Comparison of ENCODE assay signal across 1 cellular context in the genomic region with DNA sequence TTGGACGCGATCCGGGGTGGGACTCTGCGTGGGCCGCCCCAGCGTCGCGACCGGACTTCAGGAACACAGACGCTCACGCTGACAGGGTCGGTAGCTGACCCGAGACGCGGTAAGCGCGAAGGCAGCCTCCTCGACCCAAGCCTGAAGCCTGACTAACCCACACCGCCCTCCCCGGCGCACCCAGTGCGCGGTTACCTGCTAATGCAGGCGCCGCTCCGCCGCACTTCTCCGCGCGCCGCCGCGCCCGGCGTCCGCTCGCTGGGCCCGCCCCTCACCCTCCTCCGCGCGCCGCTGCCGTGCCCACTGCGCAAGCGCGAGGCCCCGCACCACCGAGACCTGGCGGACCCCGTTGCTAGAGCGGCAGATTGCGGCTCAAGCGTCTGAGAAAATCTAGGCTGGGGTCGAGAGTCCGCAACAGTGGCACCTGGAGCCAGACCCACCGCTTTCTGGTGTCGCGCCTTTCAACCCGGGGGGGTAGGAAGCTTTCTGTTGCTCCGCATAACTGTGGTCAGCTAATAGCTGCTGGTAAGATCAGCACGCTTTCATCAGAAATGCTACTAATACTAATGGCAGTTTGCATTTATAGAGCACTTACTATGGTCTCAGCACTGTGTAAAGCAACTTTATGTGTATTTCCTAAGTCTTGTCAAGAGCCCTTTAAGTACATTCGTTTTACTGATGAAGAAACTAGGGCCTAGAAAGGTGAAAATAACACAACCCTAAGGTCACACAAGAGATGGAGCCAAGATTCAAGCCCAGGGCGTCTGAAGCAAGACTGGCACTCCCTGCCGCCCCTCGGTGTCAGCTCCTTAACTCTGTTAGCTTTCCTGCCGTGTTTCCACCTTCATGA.
TF ChIP-seq lines count a peak whose summit lies in the region.

A gene with protein sequence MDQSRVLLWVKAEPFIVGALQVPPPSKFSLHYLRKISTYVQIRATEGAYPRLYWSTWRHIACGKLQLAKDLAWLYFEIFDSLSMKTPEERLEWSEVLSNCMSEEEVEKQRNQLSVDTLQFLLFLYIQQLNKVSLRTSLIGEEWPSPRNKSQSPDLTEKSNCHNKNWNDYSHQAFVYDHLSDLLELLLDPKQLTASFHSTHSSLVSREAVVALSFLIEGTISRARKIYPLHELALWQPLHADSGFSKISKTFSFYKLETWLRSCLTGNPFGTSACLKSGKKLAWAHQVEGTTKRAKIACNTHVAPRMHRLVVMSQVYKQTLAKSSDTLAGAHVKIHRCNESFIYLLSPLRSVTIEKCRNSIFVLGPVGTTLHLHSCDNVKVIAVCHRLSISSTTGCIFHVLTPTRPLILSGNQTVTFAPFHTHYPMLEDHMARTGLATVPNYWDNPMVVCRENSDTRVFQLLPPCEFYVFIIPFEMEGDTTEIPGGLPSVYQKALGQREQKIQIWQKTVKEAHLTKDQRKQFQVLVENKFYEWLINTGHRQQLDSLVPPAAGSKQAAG (minus strand): TSS at position 268 of the 850 bp plus-strand sequence. CDS start 3,010 bp downstream, outside the sequence.

TF ChIP-seq in HepG2, 621 proteins besides CTCF, POLR2A, EP300 and RAD21 (continued from another document and continues in another):
- TF ChIP-seq, protein P1, sequence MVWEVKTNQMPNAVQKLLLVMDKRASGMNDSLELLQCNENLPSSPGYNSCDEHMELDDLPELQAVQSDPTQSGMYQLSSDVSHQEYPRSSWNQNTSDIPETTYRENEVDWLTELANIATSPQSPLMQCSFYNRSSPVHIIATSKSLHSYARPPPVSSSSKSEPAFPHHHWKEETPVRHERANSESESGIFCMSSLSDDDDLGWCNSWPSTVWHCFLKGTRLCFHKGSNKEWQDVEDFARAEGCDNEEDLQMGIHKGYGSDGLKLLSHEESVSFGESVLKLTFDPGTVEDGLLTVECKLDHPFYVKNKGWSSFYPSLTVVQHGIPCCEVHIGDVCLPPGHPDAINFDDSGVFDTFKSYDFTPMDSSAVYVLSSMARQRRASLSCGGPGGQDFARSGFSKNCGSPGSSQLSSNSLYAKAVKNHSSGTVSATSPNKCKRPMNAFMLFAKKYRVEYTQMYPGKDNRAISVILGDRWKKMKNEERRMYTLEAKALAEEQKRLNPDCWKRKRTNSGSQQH (CRISPR knock-in tag; IDR thresholded peaks at IDR 0.05; ENCODE audit: low read depth): peak; percentile 90
- TF ChIP-seq RXRA (CRISPR knock-in tag; IDR thresholded peaks at IDR 0.05) (peak; percentile 44; the same call in 1 of the 2 replicates), RNF2 (conservative IDR thresholded peaks at IDR 0.05; ENCODE audit: low read depth) (peak; percentile 59; the same call in 1 of the 2 replicates), SKI (IDR thresholded peaks at IDR 0.05; ENCODE audit: partially characterized antibody) (peak; percentile 82), ZNF616 (CRISPR knock-in tag; IDR thresholded peaks at IDR 0.05; ENCODE audit: low read depth) (no peak), HOXA5 (CRISPR knock-in tag; IDR thresholded peaks at IDR 0.05) (peak; percentile 61; the same call in 1 of the 2 replicates), ZNF382 (CRISPR knock-in tag; IDR thresholded peaks at IDR 0.05; ENCODE audit: borderline replicate concordance) (no peak), ZNF772 (CRISPR knock-in tag; IDR thresholded peaks at IDR 0.05) (peak; percentile 59; the same call in 1 of the 2 replicates), NR1H2 (CRISPR knock-in tag; IDR thresholded peaks at IDR 0.05; ENCODE audit: borderline replicate concordance, low read depth) (no peak), ZNF749 (CRISPR knock-in tag; IDR thresholded peaks at IDR 0.05; ENCODE audit: borderline replicate concordance) (peak; percentile 70; the same call in 1 of the 2 replicates), DPF2 (CRISPR knock-in tag; IDR thresholded peaks at IDR 0.05; ENCODE audit: borderline replicate concordance, low read depth) (no peak)
- TF ChIP-seq, protein P2, sequence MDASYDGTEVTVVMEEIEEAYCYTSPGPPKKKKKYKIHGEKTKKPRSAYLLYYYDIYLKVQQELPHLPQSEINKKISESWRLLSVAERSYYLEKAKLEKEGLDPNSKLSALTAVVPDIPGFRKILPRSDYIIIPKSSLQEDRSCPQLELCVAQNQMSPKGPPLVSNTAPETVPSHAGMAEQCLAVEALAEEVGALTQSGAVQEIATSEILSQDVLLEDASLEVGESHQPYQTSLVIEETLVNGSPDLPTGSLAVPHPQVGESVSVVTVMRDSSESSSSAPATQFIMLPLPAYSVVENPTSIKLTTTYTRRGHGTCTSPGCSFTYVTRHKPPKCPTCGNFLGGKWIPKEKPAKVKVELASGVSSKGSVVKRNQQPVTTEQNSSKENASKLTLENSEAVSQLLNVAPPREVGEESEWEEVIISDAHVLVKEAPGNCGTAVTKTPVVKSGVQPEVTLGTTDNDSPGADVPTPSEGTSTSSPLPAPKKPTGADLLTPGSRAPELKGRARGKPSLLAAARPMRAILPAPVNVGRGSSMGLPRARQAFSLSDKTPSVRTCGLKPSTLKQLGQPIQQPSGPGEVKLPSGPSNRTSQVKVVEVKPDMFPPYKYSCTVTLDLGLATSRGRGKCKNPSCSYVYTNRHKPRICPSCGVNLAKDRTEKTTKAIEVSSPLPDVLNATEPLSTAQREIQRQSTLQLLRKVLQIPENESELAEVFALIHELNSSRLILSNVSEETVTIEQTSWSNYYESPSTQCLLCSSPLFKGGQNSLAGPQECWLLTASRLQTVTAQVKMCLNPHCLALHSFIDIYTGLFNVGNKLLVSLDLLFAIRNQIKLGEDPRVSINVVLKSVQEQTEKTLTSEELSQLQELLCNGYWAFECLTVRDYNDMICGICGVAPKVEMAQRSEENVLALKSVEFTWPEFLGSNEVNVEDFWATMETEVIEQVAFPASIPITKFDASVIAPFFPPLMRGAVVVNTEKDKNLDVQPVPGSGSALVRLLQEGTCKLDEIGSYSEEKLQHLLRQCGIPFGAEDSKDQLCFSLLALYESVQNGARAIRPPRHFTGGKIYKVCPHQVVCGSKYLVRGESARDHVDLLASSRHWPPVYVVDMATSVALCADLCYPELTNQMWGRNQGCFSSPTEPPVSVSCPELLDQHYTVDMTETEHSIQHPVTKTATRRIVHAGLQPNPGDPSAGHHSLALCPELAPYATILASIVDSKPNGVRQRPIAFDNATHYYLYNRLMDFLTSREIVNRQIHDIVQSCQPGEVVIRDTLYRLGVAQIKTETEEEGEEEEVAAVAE (CRISPR knock-in tag; IDR thresholded peaks at IDR 0.05; ENCODE audit: borderline replicate concordance): no peak
- TF ChIP-seq, protein P3, sequence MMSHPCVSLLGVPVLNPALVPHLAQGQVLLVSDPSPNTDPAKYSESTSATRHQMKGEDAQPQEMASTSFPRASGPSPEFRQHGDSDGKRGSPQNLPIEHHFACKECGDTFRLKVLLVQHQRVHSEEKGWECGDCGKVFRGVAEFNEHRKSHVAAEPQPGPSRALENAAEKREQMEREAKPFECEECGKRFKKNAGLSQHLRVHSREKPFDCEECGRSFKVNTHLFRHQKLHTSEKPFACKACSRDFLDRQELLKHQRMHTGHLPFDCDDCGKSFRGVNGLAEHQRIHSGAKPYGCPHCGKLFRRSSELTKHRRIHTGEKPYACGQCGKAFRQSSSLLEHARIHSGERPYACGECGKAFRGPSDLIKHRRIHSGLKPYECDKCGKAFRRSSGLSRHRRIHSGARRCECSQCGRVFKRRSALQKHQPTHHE (CRISPR knock-in tag; IDR thresholded peaks at IDR 0.05; ENCODE audit: borderline replicate concordance): no peak
- TF ChIP-seq, protein P4, sequence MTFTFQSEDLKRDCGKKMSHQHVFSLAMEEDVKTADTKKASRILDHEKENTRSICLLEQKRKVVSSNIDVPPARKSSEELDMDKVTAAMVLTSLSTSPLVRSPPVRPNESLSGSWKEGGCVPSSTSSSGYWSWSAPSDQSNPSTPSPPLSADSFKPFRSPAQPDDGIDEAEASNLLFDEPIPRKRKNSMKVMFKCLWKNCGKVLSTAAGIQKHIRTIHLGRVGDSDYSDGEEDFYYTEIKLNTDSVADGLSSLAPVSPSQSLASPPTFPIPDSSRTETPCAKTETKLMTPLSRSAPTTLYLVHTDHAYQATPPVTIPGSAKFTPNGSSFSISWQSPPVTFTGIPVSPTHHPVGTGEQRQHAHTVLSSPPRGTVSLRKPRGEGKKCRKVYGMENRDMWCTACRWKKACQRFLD (CRISPR knock-in tag; IDR thresholded peaks at IDR 0.05; ENCODE audit: borderline replicate concordance): peak; percentile 75
- TF ChIP-seq, protein P5, sequence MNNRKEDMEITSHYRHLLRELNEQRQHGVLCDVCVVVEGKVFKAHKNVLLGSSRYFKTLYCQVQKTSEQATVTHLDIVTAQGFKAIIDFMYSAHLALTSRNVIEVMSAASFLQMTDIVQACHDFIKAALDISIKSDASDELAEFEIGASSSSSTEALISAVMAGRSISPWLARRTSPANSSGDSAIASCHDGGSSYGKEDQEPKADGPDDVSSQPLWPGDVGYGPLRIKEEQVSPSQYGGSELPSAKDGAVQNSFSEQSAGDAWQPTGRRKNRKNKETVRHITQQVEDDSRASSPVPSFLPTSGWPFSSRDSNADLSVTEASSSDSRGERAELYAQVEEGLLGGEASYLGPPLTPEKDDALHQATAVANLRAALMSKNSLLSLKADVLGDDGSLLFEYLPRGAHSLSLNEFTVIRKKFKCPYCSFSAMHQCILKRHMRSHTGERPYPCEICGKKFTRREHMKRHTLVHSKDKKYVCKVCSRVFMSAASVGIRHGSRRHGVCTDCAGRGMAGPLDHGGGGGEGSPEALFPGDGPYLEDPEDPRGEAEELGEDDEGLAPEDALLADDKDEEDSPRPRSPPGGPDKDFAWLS (CRISPR knock-in tag; IDR thresholded peaks at IDR 0.05; ENCODE audit: borderline replicate concordance): no peak
- TF ChIP-seq, protein P6, sequence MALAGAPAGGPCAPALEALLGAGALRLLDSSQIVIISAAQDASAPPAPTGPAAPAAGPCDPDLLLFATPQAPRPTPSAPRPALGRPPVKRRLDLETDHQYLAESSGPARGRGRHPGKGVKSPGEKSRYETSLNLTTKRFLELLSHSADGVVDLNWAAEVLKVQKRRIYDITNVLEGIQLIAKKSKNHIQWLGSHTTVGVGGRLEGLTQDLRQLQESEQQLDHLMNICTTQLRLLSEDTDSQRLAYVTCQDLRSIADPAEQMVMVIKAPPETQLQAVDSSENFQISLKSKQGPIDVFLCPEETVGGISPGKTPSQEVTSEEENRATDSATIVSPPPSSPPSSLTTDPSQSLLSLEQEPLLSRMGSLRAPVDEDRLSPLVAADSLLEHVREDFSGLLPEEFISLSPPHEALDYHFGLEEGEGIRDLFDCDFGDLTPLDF (CRISPR knock-in tag; IDR thresholded peaks at IDR 0.05): no peak; the same call in 1 of the 2 replicates
- TF ChIP-seq, protein P7, sequence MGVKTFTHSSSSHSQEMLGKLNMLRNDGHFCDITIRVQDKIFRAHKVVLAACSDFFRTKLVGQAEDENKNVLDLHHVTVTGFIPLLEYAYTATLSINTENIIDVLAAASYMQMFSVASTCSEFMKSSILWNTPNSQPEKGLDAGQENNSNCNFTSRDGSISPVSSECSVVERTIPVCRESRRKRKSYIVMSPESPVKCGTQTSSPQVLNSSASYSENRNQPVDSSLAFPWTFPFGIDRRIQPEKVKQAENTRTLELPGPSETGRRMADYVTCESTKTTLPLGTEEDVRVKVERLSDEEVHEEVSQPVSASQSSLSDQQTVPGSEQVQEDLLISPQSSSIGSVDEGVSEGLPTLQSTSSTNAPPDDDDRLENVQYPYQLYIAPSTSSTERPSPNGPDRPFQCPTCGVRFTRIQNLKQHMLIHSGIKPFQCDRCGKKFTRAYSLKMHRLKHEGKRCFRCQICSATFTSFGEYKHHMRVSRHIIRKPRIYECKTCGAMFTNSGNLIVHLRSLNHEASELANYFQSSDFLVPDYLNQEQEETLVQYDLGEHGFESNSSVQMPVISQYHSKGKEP (CRISPR knock-in tag; IDR thresholded peaks at IDR 0.05): no peak
- TF ChIP-seq, protein P8, sequence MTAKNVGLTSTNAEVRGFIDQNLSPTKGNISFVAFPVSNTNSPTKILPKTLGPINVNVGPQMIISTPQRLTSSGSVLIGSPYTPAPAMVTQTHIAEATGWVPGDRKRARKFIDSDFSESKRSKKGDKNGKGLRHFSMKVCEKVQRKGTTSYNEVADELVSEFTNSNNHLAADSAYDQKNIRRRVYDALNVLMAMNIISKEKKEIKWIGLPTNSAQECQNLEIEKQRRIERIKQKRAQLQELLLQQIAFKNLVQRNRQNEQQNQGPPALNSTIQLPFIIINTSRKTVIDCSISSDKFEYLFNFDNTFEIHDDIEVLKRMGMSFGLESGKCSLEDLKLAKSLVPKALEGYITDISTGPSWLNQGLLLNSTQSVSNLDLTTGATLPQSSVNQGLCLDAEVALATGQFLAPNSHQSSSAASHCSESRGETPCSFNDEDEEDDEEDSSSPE (CRISPR knock-in tag; IDR thresholded peaks at IDR 0.05): peak; percentile 61
- TF ChIP-seq, protein P9, sequence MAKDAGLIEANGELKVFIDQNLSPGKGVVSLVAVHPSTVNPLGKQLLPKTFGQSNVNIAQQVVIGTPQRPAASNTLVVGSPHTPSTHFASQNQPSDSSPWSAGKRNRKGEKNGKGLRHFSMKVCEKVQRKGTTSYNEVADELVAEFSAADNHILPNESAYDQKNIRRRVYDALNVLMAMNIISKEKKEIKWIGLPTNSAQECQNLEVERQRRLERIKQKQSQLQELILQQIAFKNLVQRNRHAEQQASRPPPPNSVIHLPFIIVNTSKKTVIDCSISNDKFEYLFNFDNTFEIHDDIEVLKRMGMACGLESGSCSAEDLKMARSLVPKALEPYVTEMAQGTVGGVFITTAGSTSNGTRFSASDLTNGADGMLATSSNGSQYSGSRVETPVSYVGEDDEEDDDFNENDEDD (CRISPR knock-in tag; IDR thresholded peaks at IDR 0.05; ENCODE audit: borderline replicate concordance): peak; percentile 75; the same call in 1 of the 2 replicates
- TF ChIP-seq, protein P10, sequence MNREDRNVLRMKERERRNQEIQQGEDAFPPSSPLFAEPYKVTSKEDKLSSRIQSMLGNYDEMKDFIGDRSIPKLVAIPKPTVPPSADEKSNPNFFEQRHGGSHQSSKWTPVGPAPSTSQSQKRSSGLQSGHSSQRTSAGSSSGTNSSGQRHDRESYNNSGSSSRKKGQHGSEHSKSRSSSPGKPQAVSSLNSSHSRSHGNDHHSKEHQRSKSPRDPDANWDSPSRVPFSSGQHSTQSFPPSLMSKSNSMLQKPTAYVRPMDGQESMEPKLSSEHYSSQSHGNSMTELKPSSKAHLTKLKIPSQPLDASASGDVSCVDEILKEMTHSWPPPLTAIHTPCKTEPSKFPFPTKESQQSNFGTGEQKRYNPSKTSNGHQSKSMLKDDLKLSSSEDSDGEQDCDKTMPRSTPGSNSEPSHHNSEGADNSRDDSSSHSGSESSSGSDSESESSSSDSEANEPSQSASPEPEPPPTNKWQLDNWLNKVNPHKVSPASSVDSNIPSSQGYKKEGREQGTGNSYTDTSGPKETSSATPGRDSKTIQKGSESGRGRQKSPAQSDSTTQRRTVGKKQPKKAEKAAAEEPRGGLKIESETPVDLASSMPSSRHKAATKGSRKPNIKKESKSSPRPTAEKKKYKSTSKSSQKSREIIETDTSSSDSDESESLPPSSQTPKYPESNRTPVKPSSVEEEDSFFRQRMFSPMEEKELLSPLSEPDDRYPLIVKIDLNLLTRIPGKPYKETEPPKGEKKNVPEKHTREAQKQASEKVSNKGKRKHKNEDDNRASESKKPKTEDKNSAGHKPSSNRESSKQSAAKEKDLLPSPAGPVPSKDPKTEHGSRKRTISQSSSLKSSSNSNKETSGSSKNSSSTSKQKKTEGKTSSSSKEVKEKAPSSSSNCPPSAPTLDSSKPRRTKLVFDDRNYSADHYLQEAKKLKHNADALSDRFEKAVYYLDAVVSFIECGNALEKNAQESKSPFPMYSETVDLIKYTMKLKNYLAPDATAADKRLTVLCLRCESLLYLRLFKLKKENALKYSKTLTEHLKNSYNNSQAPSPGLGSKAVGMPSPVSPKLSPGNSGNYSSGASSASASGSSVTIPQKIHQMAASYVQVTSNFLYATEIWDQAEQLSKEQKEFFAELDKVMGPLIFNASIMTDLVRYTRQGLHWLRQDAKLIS (CRISPR knock-in tag; IDR thresholded peaks at IDR 0.05): no peak
